ENCODE assay signal across 18 cellular contexts in the genomic region with DNA sequence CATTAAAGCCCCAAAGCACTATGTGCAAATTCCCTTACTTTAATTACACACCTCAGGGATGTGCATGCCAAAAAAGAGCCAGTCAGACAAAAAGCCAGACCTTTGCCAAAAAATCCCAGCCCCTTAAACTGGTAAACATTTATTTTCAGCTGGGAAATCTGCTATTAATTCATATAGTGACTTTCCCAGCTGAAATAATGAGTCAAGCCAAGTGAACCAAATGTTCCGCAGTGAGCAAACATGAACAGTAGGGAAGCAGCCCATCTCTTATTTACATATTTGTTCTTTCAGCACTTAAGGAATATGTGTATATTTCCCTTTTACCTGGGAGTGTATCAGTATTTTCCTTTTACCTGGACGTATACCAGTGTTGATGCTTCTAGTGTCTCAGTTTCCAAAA. TPM values are rescaled to one million over a fixed set of nuclear protein-coding genes. Genes with fewer than 3 reads are reported as not detected.
DNase-seq lines count a peak whose midpoint lies in the region; ATAC-seq and TF ChIP-seq lines count a peak whose summit lies in the region.
"Had no signal": no experiment of that assay in that cellular context is flagged by ENCODE, and none has a peak within 500 bp of the region (broad histone marks: within the 10 kb centered on the region; RNA-seq: fewer than 3 reads in every experiment).

No MANE protein-coding gene starts in this region.

- H3K36me3 ChIP-seq in mucosa of descending colon (ENCODE audit: low read depth), result no peaks in the 10 kb centered on the region

- intact Hi-C loops in mucosa of descending colon (cut with DNase I, micrococcal nuclease), result no loop called here
- intact Hi-C loops in natural killer cell (cut with micrococcal nuclease), result no loop called here
- intact Hi-C loops in right cardiac atrium (cut with DNase I), result no loop called here

- H3K27me3 Mint-ChIP-seq in natural killer cell (ENCODE audit: low read depth in 2 of 2), result peaks cover 22 to 24% of the 10 kb centered on the region in 2 donors

- TF ChIP-seq CTCF in mucosa of descending colon (IDR thresholded peaks at IDR 0.05) (no peak), natural killer cell (IDR thresholded peaks at IDR 0.05) (no peak)

- H3K9me3 Mint-ChIP-seq in natural killer cell, result peaks cover 4 to 15% of the 10 kb centered on the region in 2 donors

- H3K4me3 ChIP-seq in mucosa of descending colon (no peak overlapping the region), right cardiac atrium (ENCODE audit: low read length) (no peak overlapping the region)

- H3K4me1 ChIP-seq in mucosa of descending colon (ENCODE audit: low read depth), result peaks cover 8% of the 10 kb centered on the region
- H3K4me1 ChIP-seq in right cardiac atrium (ENCODE audit: control insufficient read depth, insufficient read depth, low read length), result no peaks in the 10 kb centered on the region

- DNase-seq in DMS53 (lab: John Stamatoyannopoulos, UW), result peak; percentile 36
- peak; percentile 20 for DNase-seq in NCI-H146 treated with DMSO at 0.1 percent for 48 hours (lab: John Stamatoyannopoulos, UW; ENCODE audit: unreplicated experiment)
- peak; percentile 96 for DNase-seq in NCI-H69 (lab: John Stamatoyannopoulos, UW)
- no peak for DNase-seq in mucosa of descending colon
- no peak for DNase-seq in natural killer cell
- no peak for DNase-seq in right cardiac atrium
- DNase-seq: EL; GOT3; MV-4-11; NCI-H1436 treated with DMSO at 0.1 percent for 48 hours; NCI-H2171; NCI-H510A; NK-92 treated with Interleukin-12 subunit alpha and Interleukin-12 subunit beta, amount 100 ng/mL, for 24 hours; SHP77 had no signal

- no peak overlapping the region for H3K4me3 Mint-ChIP-seq in natural killer cell

- ATAC-seq in mucosa of descending colon, result peak; percentile 50
- no peak for ATAC-seq in natural killer cell
- no peak for ATAC-seq in right cardiac atrium
- no peak for ATAC-seq in GM21723 (IDR thresholded peaks at IDR 0.05; ENCODE audit: unreplicated experiment)
- ATAC-seq: SK-N-SH treated with all-trans-retinoic acid at 6 μM for 48 hours had no signal

- no peaks in the 10 kb centered on the region for H3K9me3 ChIP-seq in mucosa of descending colon
- H3K9me3 ChIP-seq in right cardiac atrium (ENCODE audit: control insufficient read depth, low read length), result no peaks in the 10 kb centered on the region

- no peak overlapping the region for H3K27ac ChIP-seq in right cardiac atrium (ENCODE audit: low read length)

- H3K4me1 Mint-ChIP-seq in natural killer cell, result no peaks in the 10 kb centered on the region

- H3K27ac Mint-ChIP-seq in natural killer cell, result no peak overlapping the region

- H3K27me3 ChIP-seq in right cardiac atrium (ENCODE audit: control insufficient read depth, insufficient read depth), result no peaks in the 10 kb centered on the region

- no peaks in the 10 kb centered on the region for H3K36me3 Mint-ChIP-seq in natural killer cell

- WGBS in right cardiac atrium, result 62% methylated on average over 2 of the region's 2 CpGs

RNA-seq across cellular contexts. Expression of a gene that starts 44.0 kb away (rescaled TPM):
- total RNA-seq in mucosa of descending colon (not detected), natural killer cell (not detected), right cardiac atrium (not detected)
- polyA plus RNA-seq in right cardiac atrium, result not detected
- total RNA-seq: OCI-LY7; T-helper 1 cell treated with Interleukin-12 subunit alpha and Interleukin-12 subunit beta and Interleukin-4 antibody, amounts not matched to agents 30 ng/mL and 1 ng/mL, for 36 hours had no signal

Comparison
In these comparisons a context has a peak if more than half of its experiments do, and no peak if none do; other contexts are left out.
1. DNase-seq: peak in DMS53 (single experiment), NCI-H146 treated with DMSO at 0.1 percent for 48 hours (single experiment) and NCI-H69 (single experiment); none in mucosa of descending colon (0 of 3), natural killer cell (single experiment) and right cardiac atrium (0 of 3).